Comparison of ENCODE assay signal across 14 cellular contexts in the genomic region with DNA sequence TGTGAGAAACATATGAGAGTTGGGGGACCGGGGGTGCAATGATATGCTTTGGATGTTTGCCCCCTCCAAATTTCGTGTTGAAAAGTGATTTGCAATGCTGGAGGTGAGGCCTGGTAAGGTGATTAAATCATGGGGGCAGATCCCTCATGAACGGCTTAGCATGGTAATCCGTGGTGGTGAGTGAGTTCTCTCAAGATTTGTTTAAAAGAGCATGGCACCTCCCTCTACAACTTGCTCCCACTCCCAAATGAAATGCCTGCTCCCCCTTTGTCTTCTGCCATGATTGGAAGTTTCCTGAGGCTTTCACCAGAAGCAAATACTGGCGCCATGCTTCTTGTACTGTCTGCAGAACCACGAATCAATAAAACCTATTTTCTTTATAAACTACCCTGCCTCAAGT. TPM values are rescaled to one million over a fixed set of nuclear protein-coding genes. Genes with fewer than 3 reads are reported as not detected.
DNase-seq lines count a peak whose midpoint lies in the region; ATAC-seq, FAIRE-seq and TF ChIP-seq lines count a peak whose summit lies in the region.
"Had no signal": no experiment of that assay in that cellular context is flagged by ENCODE, and none has a peak within 500 bp of the region (broad histone marks: within the 10 kb centered on the region; RNA-seq: fewer than 3 reads in every experiment).

No MANE protein-coding gene starts in this region.

- H3K9me3 ChIP-seq in SK-N-SH, result no peaks in the 10 kb centered on the region
- H3K9me3 ChIP-seq in Karpas-422 (ENCODE audit: low read length), result no peaks in the 10 kb centered on the region
- peaks cover 6% of the 10 kb centered on the region for H3K9me3 ChIP-seq in K562 (replicated peaks; ENCODE audit: control insufficient read depth, insufficient read depth, low read depth, low read length)
- peaks cover 3% of the 10 kb centered on the region for H3K9me3 ChIP-seq in neuron (ENCODE audit: low read length)
- H3K9me3 ChIP-seq: colonic mucosa, tibial nerve had no signal

- ATAC-seq in SK-N-SH treated with all-trans-retinoic acid at 6 μM for 48 hours, result no peak
- no peak for ATAC-seq in K562
- ATAC-seq in GM19324 (IDR thresholded peaks at IDR 0.05; ENCODE audit: low FRiP score, unreplicated experiment), result no peak
- ATAC-seq: activated CD4-positive, CD25-positive, alpha-beta regulatory T cell treated with anti-CD3 and anti-CD28 coated beads, Interleukin-2, amount 50 U/mL, for 24 hours; left colon had no signal

- TF ChIP-seq POLR2A in K562 (conservative IDR thresholded peaks at IDR 0.05), result no peak

- H2AFZ ChIP-seq in SK-N-SH (ENCODE audit: low read depth) (no peak overlapping the region), Karpas-422 (ENCODE audit: low read length) (no peak overlapping the region), K562 (ENCODE audit: low read depth, low read length) (no peak overlapping the region), neuron (ENCODE audit: low read depth, low read length) (no peak overlapping the region)

- TF ChIP-seq RAD21 in SK-N-SH (IDR thresholded peaks at IDR 0.05; ENCODE audit: low read length) (no peak), K562 (CRISPR knock-in tag; conservative IDR thresholded peaks at IDR 0.05 in 1 of 2, IDR thresholded peaks at IDR 0.05 in 1 of 2) (no peak)

- TF ChIP-seq CTCF in SK-N-SH (IDR thresholded peaks at IDR 0.05) (no peak), K562 (IDR thresholded peaks at IDR 0.05 in 2 of 3, conservative IDR thresholded peaks at IDR 0.05 in 1 of 3; ENCODE audit: insufficient read depth in 2 of 3, low read depth in 1 of 3, low read length in 3 of 3) (no peak)

- H3K4me1 ChIP-seq in SK-N-SH (ENCODE audit: control insufficient read depth in 1 of 2, insufficient read depth in 2 of 2, low read depth in 1 of 2, low read length in 1 of 2), result peaks cover 17 to 21% of the 10 kb centered on the region in 2 experiments; a peak in 3 of 4 replicates
- H3K4me1 ChIP-seq in Karpas-422 (ENCODE audit: low read length), result peaks cover 44% of the 10 kb centered on the region
- peaks cover 21% of the 10 kb centered on the region in 2 experiments for H3K4me1 ChIP-seq in K562 (replicated peaks in 1 of 2; ENCODE audit: control insufficient read depth in 2 of 2, insufficient read depth in 2 of 2, low read length in 2 of 2)
- peaks cover 20% of the 10 kb centered on the region for H3K4me1 ChIP-seq in neuron (ENCODE audit: insufficient read depth, low read length)

- H3K27me3 ChIP-seq in SK-N-SH (ENCODE audit: insufficient read depth) (no peaks in the 10 kb centered on the region), Karpas-422 (ENCODE audit: low read length) (no peaks in the 10 kb centered on the region), K562 (ENCODE audit: control insufficient read depth in 2 of 2, insufficient read depth in 2 of 2, low read length in 2 of 2) (no peaks in the 10 kb centered on the region), neuron (ENCODE audit: insufficient read depth, low read length) (no peaks in the 10 kb centered on the region)
- H3K27me3 ChIP-seq: colonic mucosa, tibial nerve had no signal

- in situ Hi-C loops in K562 (cut with MboI), result no loop called here

- H3K27ac ChIP-seq in SK-N-SH (ENCODE audit: low read depth in 2 of 2, low read length in 1 of 2) (peak overlapping the region in 1 of 2 experiments; percentile 45; a peak in 1 of 4 replicates), Karpas-422 (ENCODE audit: low read length) (peak overlapping the region; percentile 91), K562 (ENCODE audit: extremely low read depth, low read depth, low read length) (peak overlapping the region; percentile 10; the same call in 1 of the 3 replicates)
- H3K27ac ChIP-seq: colonic mucosa, tibial nerve had no signal

- H3K36me3 ChIP-seq in SK-N-SH (replicated peaks in 1 of 2; ENCODE audit: control insufficient read depth in 1 of 2, insufficient read depth in 2 of 2, low read length in 1 of 2), result peaks cover 16% of the 10 kb centered on the region in 2 experiments
- H3K36me3 ChIP-seq in Karpas-422 (ENCODE audit: insufficient read depth, low read length), result peaks cover 42% of the 10 kb centered on the region
- H3K36me3 ChIP-seq in K562 (ENCODE audit: control insufficient read depth, insufficient read depth, low read length), result peaks cover 59% of the 10 kb centered on the region
- peaks cover 48% of the 10 kb centered on the region for H3K36me3 ChIP-seq in neuron (ENCODE audit: insufficient read depth, low read length)
- H3K36me3 ChIP-seq: colonic mucosa had no signal

- H4K20me1 ChIP-seq in SK-N-SH (ENCODE audit: insufficient read depth) (peaks cover 56% of the 10 kb centered on the region), Karpas-422 (ENCODE audit: insufficient read depth, low read depth, low read length) (peaks cover 47% of the 10 kb centered on the region), K562 (replicated peaks; ENCODE audit: control insufficient read depth, insufficient read depth, low read length) (peaks cover 36% of the 10 kb centered on the region)

- H3K9ac ChIP-seq in SK-N-SH, result no peak overlapping the region
- peak overlapping the region; percentile 98 for H3K9ac ChIP-seq in Karpas-422 (ENCODE audit: low read length)
- H3K9ac ChIP-seq in K562 (ENCODE audit: insufficient read depth in 1 of 2, low read depth in 2 of 2, low read length in 2 of 2), result peak overlapping the region; percentile 79 to 95; a peak in 3 of 4 replicates

- H3K9me1 ChIP-seq in K562 (ENCODE audit: control insufficient read depth, insufficient read depth, low read length), result no peaks in the 10 kb centered on the region

- no peaks in the 10 kb centered on the region for H3K9me2 ChIP-seq in SK-N-SH
- no peaks in the 10 kb centered on the region for H3K9me2 ChIP-seq in Karpas-422 (replicated peaks; ENCODE audit: insufficient read depth, low read length)

- peaks cover 8% of the 10 kb centered on the region for H3F3A ChIP-seq in SK-N-SH (replicated peaks; ENCODE audit: insufficient read depth)

- DNase-seq in SK-N-SH (no peak), Karpas-422 (no peak), K562 (ENCODE audit: extremely low read depth in 1 of 4, low spot score in 3 of 4) (no peak), NOMO-1 (lab: John Stamatoyannopoulos, UW; ENCODE audit: unreplicated experiment in 2 of 2) (no peak), NCI-H2227 (lab: John Stamatoyannopoulos, UW; ENCODE audit: unreplicated experiment) (no peak)
- DNase-seq: colonic mucosa; left colon; NCI-H226; stimulated activated CD4-positive, alpha-beta T cell treated with anti-CD3 and anti-CD28 coated beads, Interleukin-15, amount 100 ng/mL, for 24 hours had no signal

- POLR2A ChIA-PET in SK-N-SH (lab: Yijun Ruan, JAX) (no interaction called here), K562 (lab: Yijun Ruan, JAX) (no interaction called here)

- H3K4me2 ChIP-seq in SK-N-SH, result peak overlapping the region; percentile 91
- peak overlapping the region; percentile 99 for H3K4me2 ChIP-seq in Karpas-422 (ENCODE audit: low read depth, low read length, poor library complexity, severe bottlenecking)
- H3K4me2 ChIP-seq in K562 (ENCODE audit: insufficient read depth, low read length), result peak overlapping the region; percentile 44

- H3K79me2 ChIP-seq in SK-N-SH (ENCODE audit: insufficient read depth), result peaks cover 72% of the 10 kb centered on the region
- H3K79me2 ChIP-seq in Karpas-422 (ENCODE audit: low read length), result peaks cover 74% of the 10 kb centered on the region
- peaks cover 78% of the 10 kb centered on the region for H3K79me2 ChIP-seq in K562 (ENCODE audit: control insufficient read depth, insufficient read depth, low read length)

- 79% methylated on average over 6 of the region's 6 CpGs for WGBS in SK-N-SH (ENCODE audit: low lambda C conversion rate)
- 24% methylated on average over 6 of the region's 6 CpGs for WGBS in K562 (ENCODE audit: insufficient coverage, low coverage, missing lambda C conversion rate)

- intact Hi-C loops in K562 (cut with micrococcal nuclease), result loop anchor here (5.0 kb wide), 2 partner anchors 105 to 555 kb away; partner anchors contain the start of genes KDM1B, NUP153 and TPMT

- no TSS peak for BruUV-seq in K562 (replicated peaks; lab: Mats Ljungman, UMichigan)

- CTCF ChIA-PET in SK-N-SH (lab: Yijun Ruan, JAX) (no interaction called here), K562 (lab: Yijun Ruan, JAX; ENCODE audit: low intra/inter-chr PET ratio) (no interaction called here)

- FAIRE-seq in K562 (lab: Jason Lieb, UNC), result no peak

- peak overlapping the region in 1 of 2 experiments; percentile 88; a peak in 3 of 4 replicates for H3K4me3 ChIP-seq in SK-N-SH (ENCODE audit: low read depth in 2 of 2, low read length in 1 of 2)
- peak overlapping the region; percentile 85 for H3K4me3 ChIP-seq in Karpas-422 (ENCODE audit: low read length)
- peak overlapping the region; percentile 92; the same call in 1 of the 2 replicates for H3K4me3 ChIP-seq in K562
- peak overlapping the region; percentile 71 for H3K4me3 ChIP-seq in neuron (ENCODE audit: low read length)
- H3K4me3 ChIP-seq: colonic mucosa had no signal

- TF ChIP-seq EP300 in SK-N-SH (IDR thresholded peaks at IDR 0.05; ENCODE audit: borderline replicate concordance in 1 of 2, low read depth in 1 of 2, low read length in 1 of 2), result no peak
- no peak for TF ChIP-seq EP300 in K562 (IDR thresholded peaks at IDR 0.05; ENCODE audit: low read length)

TF ChIP-seq in K562, 482 proteins besides CTCF, POLR2A, EP300 and RAD21 (continues in another document):
- TF ChIP-seq TSC22D4 (tag; IDR thresholded peaks at IDR 0.05), result no peak
- TF ChIP-seq NR4A1 (CRISPR knock-in tag; IDR thresholded peaks at IDR 0.05), result no peak
- TF ChIP-seq NR4A1 (tag; IDR thresholded peaks at IDR 0.05), result no peak

RNA-seq across cellular contexts. Expression of gene DEK, which starts 2.5 kb away (rescaled TPM):
- polyA plus RNA-seq in SK-N-SH (2012; rRNA removed) (34.2 and 35.7 TPM in 2 replicates), K562 (2011; rRNA removed) (104 and 155 TPM in 2 replicates), K562 (2014; fragmentation: Illumina TruSeq; extraction: Trizol) (205 and 279 TPM in 2 replicates), K562 (2014; fragmentation: Nextera tagmentation; extraction: Ambion mirVana) (10 to 100 TPM; 82.3 to 87.3 TPM), K562 (2014; rRNA removed) (160 and 184 TPM in 2 replicates)
- 49.1 and 63.6 TPM in 2 replicates for polyA plus RNA-seq in SK-N-SH (2012; cell fraction: cytosol; rRNA removed)
- polyA plus RNA-seq in SK-N-SH (2012; cell fraction: nucleus; rRNA removed), result 14.3 and 22.4 TPM in 2 replicates
- total RNA-seq in Karpas-422 (2014; rRNA removed; shearing (Covaris generic); ENCODE audit: low replicate concordance), result 154 and 156 TPM in 2 replicates
- total RNA-seq in K562 (2011; cell fraction: chromatin; rRNA removed; ENCODE audit: low replicate concordance), result 21.2 and 110 TPM in 2 replicates
- total RNA-seq in K562 (2011; cell fraction: nucleolus; rRNA removed), result 20.5 and 22.8 TPM in 2 replicates
- total RNA-seq in K562 (2011; cell fraction: nucleoplasm; rRNA removed), result 31.5 and 48.7 TPM in 2 replicates
- total RNA-seq in K562 (2014; rRNA removed) (284 and 338 TPM in 2 replicates), K562 (2014; rRNA removed; fragmentation: Illumina TruSeq; extraction: Trizol) (239 and 276 TPM in 2 replicates), K562 (2015; rRNA removed; fragmentation: Illumina TruSeq; extraction: Trizol) (293 and 306 TPM in 2 replicates), K562 (2021) (171 and 181 TPM in 2 replicates)
- 17.2 and 34.6 TPM in 2 replicates for polyA plus RNA-seq in K562 (2011; cell fraction: cytosol; rRNA removed)
- polyA plus RNA-seq in K562 (2011; cell fraction: nucleus; rRNA removed), result 25.4 and 30.2 TPM in 2 replicates
- polyA plus RNA-seq in K562 (2012), result 131 and 141 TPM in 2 replicates
- 72.9 and 76.0 TPM in 2 replicates for polyA minus RNA-seq in K562 (2011; rRNA and poly(A)+ RNA removed)
- polyA minus RNA-seq in K562 (2011; cell fraction: cytosol; rRNA and poly(A)+ RNA removed), result 70.9 and 74.1 TPM in 2 replicates
- 34.7 and 48.3 TPM in 2 replicates for polyA minus RNA-seq in K562 (2011; cell fraction: nucleus; rRNA and poly(A)+ RNA removed)

Comparison
In these comparisons a context has a peak if more than half of its experiments do, and no peak if none do; other contexts are left out.
1. H3K4me2 ChIP-seq: peak in every context shown above with its lines; median percentile 99 in Karpas-422; 91 in SK-N-SH; 44 in K562.